Comparison of ENCODE assay signal across 19 cellular contexts in genomic region chr11:13347901-13348300, GRCh38.
DNase-seq lines count a peak whose midpoint lies in the region; ATAC-seq and TF ChIP-seq lines count a peak whose summit lies in the region.
"Had no signal": no experiment of that assay in that cellular context is flagged by ENCODE, and none has a peak within 500 bp of the region (broad histone marks: within the 10 kb centered on the region; RNA-seq: fewer than 3 reads in every experiment).

No MANE protein-coding gene starts in this region.

- intact Hi-C loops in activated CD8-positive, alpha-beta T cell treated with anti-CD3 and anti-CD28 coated beads for 36 hours (cut with micrococcal nuclease), result loop anchor here (10.0 kb wide), 2 partner anchors 93 to 383 kb away; no protein-coding TSS in a partner anchor
- intact Hi-C loops in mucosa of descending colon (cut with DNase I, micrococcal nuclease), result loop anchor here in 1 of 2 donors (10.0 kb wide), 2 partner anchors 133 to 373 kb away; no protein-coding TSS in a partner anchor
- intact Hi-C loops in sigmoid colon (cut with DNase I), result no loop called here
- intact Hi-C loops in stomach (cut with DNase I; ENCODE audit: low total_unique reads), result loop anchor here (10.0 kb wide), 1 partner anchor 63 kb away; no protein-coding TSS in a partner anchor

- H3K9ac ChIP-seq in BLaER1 treated with 17β-estradiol and CSF1 and Interleukin-3, amounts not matched to agents 10 nM and 100 nM, result peak overlapping the region in 8 of 11 experiments; percentile 5 to 62 (median 40); a peak in 13 of 22 replicates

- POLR2A ChIA-PET in activated CD8-positive, alpha-beta T cell treated with anti-CD3 and anti-CD28 coated beads for 36 hours (lab: Charles Lee), result no interaction called here

- H3K9me3 ChIP-seq in BLaER1 treated with 17β-estradiol and CSF1 and Interleukin-3, amounts not matched to agents 10 nM and 100 nM (replicated peaks in 1 of 11), result no peaks in the 10 kb centered on the region
- H3K9me3 ChIP-seq in mucosa of descending colon (no peaks in the 10 kb centered on the region), sigmoid colon (no peaks in the 10 kb centered on the region), stomach (no peaks in the 10 kb centered on the region)
- H3K9me3 ChIP-seq: colonic mucosa, pancreas, SJCRH30 had no signal

- TF ChIP-seq POLR2A in sigmoid colon (IDR thresholded peaks at IDR 0.05) (no peak), stomach (IDR thresholded peaks at IDR 0.05) (no peak)

- H3K27me3 ChIP-seq in BLaER1 treated with 17β-estradiol and CSF1 and Interleukin-3, amounts not matched to agents 10 nM and 100 nM, result no peaks in the 10 kb centered on the region
- H3K27me3 ChIP-seq in sigmoid colon, result no peaks in the 10 kb centered on the region
- H3K27me3 ChIP-seq in stomach, result no peaks in the 10 kb centered on the region
- H3K27me3 ChIP-seq: colonic mucosa, pancreas, SJCRH30 had no signal

- no peaks in the 10 kb centered on the region for H3K9me3 Mint-ChIP-seq in activated CD8-positive, alpha-beta T cell treated with anti-CD3 and anti-CD28 coated beads for 36 hours

- H3K36me3 Mint-ChIP-seq in activated CD8-positive, alpha-beta T cell treated with anti-CD3 and anti-CD28 coated beads for 36 hours (ENCODE audit: low read depth), result no peaks in the 10 kb centered on the region

- H4K20me1 ChIP-seq in BLaER1 treated with 17β-estradiol and CSF1 and Interleukin-3, amounts not matched to agents 10 nM and 100 nM, result peaks cover 43 to 100% (median 64%) of the 10 kb centered on the region in 11 experiments

- no peak for TF ChIP-seq CTCF in activated CD8-positive, alpha-beta T cell treated with anti-CD3 and anti-CD28 coated beads for 36 hours (IDR thresholded peaks at IDR 0.05)
- TF ChIP-seq CTCF in mucosa of descending colon (IDR thresholded peaks at IDR 0.05) (no peak), sigmoid colon (IDR thresholded peaks at IDR 0.05) (no peak), stomach (IDR thresholded peaks at IDR 0.05) (no peak)

- H3K27ac Mint-ChIP-seq in activated CD8-positive, alpha-beta T cell treated with anti-CD3 and anti-CD28 coated beads for 36 hours, result peak overlapping the region; percentile 73

- peaks cover 21% of the 10 kb centered on the region for H3K4me1 Mint-ChIP-seq in activated CD8-positive, alpha-beta T cell treated with anti-CD3 and anti-CD28 coated beads for 36 hours (ENCODE audit: low read depth)

- H3K36me3 ChIP-seq in BLaER1 treated with 17β-estradiol and CSF1 and Interleukin-3, amounts not matched to agents 10 nM and 100 nM, result peaks cover 27 to 62% (median 40%) of the 10 kb centered on the region in 11 experiments; a peak in 21 of 22 replicates
- H3K36me3 ChIP-seq in mucosa of descending colon (ENCODE audit: low read depth) (no peaks in the 10 kb centered on the region), sigmoid colon (peaks cover 0 to 7% (median 0%) of the 10 kb centered on the region in 4 donors), stomach (peaks cover 0 to 32% (median 26%) of the 10 kb centered on the region in 4 donors)
- H3K36me3 ChIP-seq: colonic mucosa, SJCRH30 had no signal

- TF ChIP-seq EP300 in sigmoid colon (IDR thresholded peaks at IDR 0.05) (no peak), stomach (IDR thresholded peaks at IDR 0.05) (no peak)

- 33 to 58% methylated on average over 7 of the region's 7 CpGs for WGBS in sigmoid colon, 2 donors
- WGBS in stomach, 5 donors, result 57 to 73% (median 65%) methylated on average over 7 of the region's 7 CpGs

- CTCF ChIA-PET in activated CD8-positive, alpha-beta T cell treated with anti-CD3 and anti-CD28 coated beads for 36 hours (lab: Charles Lee), result interaction anchor here (1.0 to 5.7 kb wide), 3 partner anchors 13 to 383 kb away, joined by 3 to 53 read pairs (median 9); no protein-coding TSS in a partner anchor

- no peak overlapping the region for H3K4me3 Mint-ChIP-seq in activated CD8-positive, alpha-beta T cell treated with anti-CD3 and anti-CD28 coated beads for 36 hours

- peaks cover 27 to 61% (median 50%) of the 10 kb centered on the region in 10 experiments for H3K4me1 ChIP-seq in BLaER1 treated with 17β-estradiol and CSF1 and Interleukin-3, amounts not matched to agents 10 nM and 100 nM
- H3K4me1 ChIP-seq in mucosa of descending colon (ENCODE audit: low read depth) (peaks cover 8% of the 10 kb centered on the region), sigmoid colon (no peaks in the 10 kb centered on the region), stomach (peaks cover 4 to 22% (median 10%) of the 10 kb centered on the region in 4 donors)
- H3K4me1 ChIP-seq: colonic mucosa, pancreas, SJCRH30 had no signal

- DNase-seq in ELF-1 (ENCODE audit: low read depth, low spot score) (peak; percentile 34), mucosa of descending colon (no peak), sigmoid colon (no peak), stomach (no peak)
- no peak for DNase-seq in activated CD8-positive, alpha-beta T cell treated with anti-CD3 and anti-CD28 coated beads for 36 hours
- DNase-seq: activated CD4-positive, alpha-beta T cell treated with anti-CD3 and anti-CD28 coated beads for 48 hours; AML-193; colonic mucosa; foreskin fibroblast; left cardiac atrium; NCI-H1048; NCI-H2081; NCI-H524; pancreas; SJCRH30; stimulated activated CD4-positive, alpha-beta T cell treated with anti-CD3 and anti-CD28 coated beads, Interleukin-1b, Interleukin-23, amount 100 ng/mL, for 48 hours; T-helper 9 cell had no signal

- peak overlapping the region in 2 of 10 experiments; percentile 16 to 31; a peak in 2 of 20 replicates for H3K4me3 ChIP-seq in BLaER1 treated with 17β-estradiol and CSF1 and Interleukin-3, amounts not matched to agents 10 nM and 100 nM
- H3K4me3 ChIP-seq in mucosa of descending colon, result no peak overlapping the region
- H3K4me3 ChIP-seq in sigmoid colon, result no peak overlapping the region
- H3K4me3 ChIP-seq in stomach, result no peak overlapping the region
- H3K4me3 ChIP-seq: colonic mucosa, pancreas, SJCRH30 had no signal

- no peak for ATAC-seq in activated CD8-positive, alpha-beta T cell treated with anti-CD3 and anti-CD28 coated beads for 36 hours
- peak; percentile 54 for ATAC-seq in mucosa of descending colon
- no peak for ATAC-seq in HG03442 (IDR thresholded peaks at IDR 0.05; ENCODE audit: unreplicated experiment)
- ATAC-seq: pancreas had no signal

- peak overlapping the region; percentile 73 to 92 (median 83) for H3K4me2 ChIP-seq in BLaER1 treated with 17β-estradiol and CSF1 and Interleukin-3, amounts not matched to agents 10 nM and 100 nM

- H3K27me3 Mint-ChIP-seq in activated CD8-positive, alpha-beta T cell treated with anti-CD3 and anti-CD28 coated beads for 36 hours, result no peaks in the 10 kb centered on the region

- peak overlapping the region in 5 of 11 experiments; percentile 20 to 41 (median 30); a peak in 6 of 22 replicates for H3K27ac ChIP-seq in BLaER1 treated with 17β-estradiol and CSF1 and Interleukin-3, amounts not matched to agents 10 nM and 100 nM
- H3K27ac ChIP-seq in sigmoid colon (no peak overlapping the region), stomach (no peak overlapping the region)
- H3K27ac ChIP-seq: colonic mucosa, pancreas, SJCRH30 had no signal
